Comparison of ENCODE assay signal across 1 cellular context in the genomic region with DNA sequence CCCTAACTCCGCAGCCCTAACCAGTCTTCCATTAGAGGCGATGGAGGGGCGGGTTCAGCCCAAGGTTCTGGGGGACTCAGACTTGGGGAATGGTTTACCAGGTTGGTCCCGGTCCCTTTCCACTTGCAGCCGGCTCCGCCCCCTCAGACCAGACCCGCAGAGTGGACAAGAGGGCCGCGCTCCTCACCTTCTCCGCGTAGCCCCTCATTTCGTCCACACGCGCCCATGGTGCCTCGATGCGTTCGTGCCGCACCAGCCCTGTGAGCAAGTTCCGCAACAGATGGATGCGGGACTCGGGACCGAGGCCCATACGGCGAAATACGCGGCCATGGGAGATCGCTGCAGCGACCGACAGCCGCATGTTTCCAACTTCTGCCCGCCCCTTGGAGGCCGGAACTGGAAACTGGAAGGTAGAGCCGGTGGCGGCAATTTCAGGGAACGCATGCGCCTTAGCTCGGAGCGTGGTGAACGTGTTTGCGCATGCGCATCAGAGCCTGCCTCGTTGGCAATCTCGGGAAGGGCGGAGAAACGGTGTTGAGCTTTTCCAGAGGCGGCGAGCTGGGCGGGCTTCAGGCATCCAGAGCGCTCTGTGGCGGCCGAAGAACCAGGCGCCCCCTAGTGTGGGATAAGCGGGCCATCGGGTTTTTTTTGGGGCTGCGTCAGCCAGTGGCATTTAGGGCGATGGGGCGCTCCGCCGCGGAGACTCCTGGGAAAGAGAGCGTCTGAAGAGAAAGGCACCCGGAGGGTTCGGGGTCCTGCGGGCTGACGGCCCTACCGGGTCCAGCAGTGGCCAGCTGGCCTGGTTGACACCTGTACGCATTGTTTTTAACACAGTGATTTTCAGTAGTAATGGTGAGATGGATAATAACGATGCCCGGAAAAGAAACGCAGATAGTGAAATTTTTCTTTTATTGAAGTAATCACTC.
TF ChIP-seq lines count a peak whose summit lies in the region.

Gene MRPL17, minus strand, starts transcription at position 405 of the 926 bp plus-strand sequence. Its CDS starts 44 bp downstream, at position 361.

TF ChIP-seq in K562, 482 proteins besides CTCF, POLR2A, EP300 and RAD21 (continued from another document and continues in another):
- TF ChIP-seq E2F8 (IDR thresholded peaks at IDR 0.05; ENCODE audit: low read depth, partially characterized antibody) (peak; percentile 91), PYGO2 (tag; IDR thresholded peaks at IDR 0.05) (no peak), THRAP3 (IDR thresholded peaks at IDR 0.05; ENCODE audit: borderline replicate concordance) (0 out of 2 replicates have a peak, but pooled peaks have one; percentile 71), CREB3L1 (IDR thresholded peaks at IDR 0.05; ENCODE audit: borderline replicate concordance, low read depth) (peak; percentile 99), HNRNPH1 (optimal IDR thresholded peaks at IDR 0.05; ENCODE audit: low read depth, low read length) (no peak), HDAC2 (IDR thresholded peaks at IDR 0.05) (peak; percentile 84; the same call in 1 of the 2 replicates), SETDB1 (IDR thresholded peaks at IDR 0.05; ENCODE audit: low read length) (no peak), DEAF1 (CRISPR knock-in tag; IDR thresholded peaks at IDR 0.05) (peak; percentile 79), NR4A1 (CRISPR knock-in tag; IDR thresholded peaks at IDR 0.05) (0 out of 2 replicates have a peak, but pooled peaks have one; percentile 80), NR4A1 (tag; IDR thresholded peaks at IDR 0.05) (no peak), FOXA3 (CRISPR knock-in tag; conservative IDR thresholded peaks at IDR 0.05 in 1 of 2, IDR thresholded peaks at IDR 0.05 in 1 of 2) (peak in 1 of 2 experiments; percentile 81; a peak in 2 of 4 replicates), ZNF212 (CRISPR knock-in tag; IDR thresholded peaks at IDR 0.05) (no peak), FOXP1 (CRISPR knock-in tag; IDR thresholded peaks at IDR 0.05) (peak; percentile 91), POLR2AphosphoS2 (IDR thresholded peaks at IDR 0.05; ENCODE audit: low read length) (peak; percentile 78; the same call in 1 of the 2 replicates), YBX1 (IDR thresholded peaks at IDR 0.05) (no peak), NFRKB (IDR thresholded peaks at IDR 0.05; ENCODE audit: low read depth) (peak; percentile 80), ZBTB2 (IDR thresholded peaks at IDR 0.05) (peak; percentile 100), ESRRA (IDR thresholded peaks at IDR 0.05; ENCODE audit: borderline replicate concordance, low read depth) (0 out of 2 replicates have a peak, but pooled peaks have one; percentile 44), ZNF184 (CRISPR knock-in tag; IDR thresholded peaks at IDR 0.05) (no peak), U2AF1 (optimal IDR thresholded peaks at IDR 0.05; ENCODE audit: low read depth, low read length) (no peak), HMGXB4 (CRISPR knock-in tag; IDR thresholded peaks at IDR 0.05) (peak; percentile 38; the same call in 1 of the 2 replicates), NR2C1 (IDR thresholded peaks at IDR 0.05) (no peak), NR2C1 (tag; IDR thresholded peaks at IDR 0.05) (no peak), ZNF134 (CRISPR knock-in tag; conservative IDR thresholded peaks at IDR 0.05) (no peak), ZNF766 (CRISPR knock-in tag; conservative IDR thresholded peaks at IDR 0.05) (no peak), BCOR (IDR thresholded peaks at IDR 0.05) (no peak), HLTF (IDR thresholded peaks at IDR 0.05) (peak; percentile 44; the same call in 1 of the 2 replicates), TRIM28 (IDR thresholded peaks at IDR 0.05) (0 out of 2 replicates have a peak, but pooled peaks have one; percentile 18), SMARCA5 (IDR thresholded peaks at IDR 0.05) (no peak), ELF2 (CRISPR knock-in tag; IDR thresholded peaks at IDR 0.05) (0 out of 2 replicates have a peak, but pooled peaks have one; percentile 23), NELFE (IDR thresholded peaks at IDR 0.05; ENCODE audit: insufficient read depth, insufficient read length) (no peak), LARP7 (IDR thresholded peaks at IDR 0.05) (0 out of 2 replicates have a peak, but pooled peaks have one; percentile 47), MEIS2 (IDR thresholded peaks at IDR 0.05; ENCODE audit: partially characterized antibody) (peak; percentile 98), KAT7 (CRISPR knock-in tag; IDR thresholded peaks at IDR 0.05; ENCODE audit: borderline replicate concordance) (peak; percentile 96; the same call in 1 of the 2 replicates), ZBED1 (IDR thresholded peaks at IDR 0.05) (0 out of 2 replicates have a peak, but pooled peaks have one; percentile 48), POLR2AphosphoS5 (IDR thresholded peaks at IDR 0.05; ENCODE audit: control insufficient read depth, insufficient read depth, low read depth, low read length) (peak; percentile 84)
- TF ChIP-seq, protein P1, sequence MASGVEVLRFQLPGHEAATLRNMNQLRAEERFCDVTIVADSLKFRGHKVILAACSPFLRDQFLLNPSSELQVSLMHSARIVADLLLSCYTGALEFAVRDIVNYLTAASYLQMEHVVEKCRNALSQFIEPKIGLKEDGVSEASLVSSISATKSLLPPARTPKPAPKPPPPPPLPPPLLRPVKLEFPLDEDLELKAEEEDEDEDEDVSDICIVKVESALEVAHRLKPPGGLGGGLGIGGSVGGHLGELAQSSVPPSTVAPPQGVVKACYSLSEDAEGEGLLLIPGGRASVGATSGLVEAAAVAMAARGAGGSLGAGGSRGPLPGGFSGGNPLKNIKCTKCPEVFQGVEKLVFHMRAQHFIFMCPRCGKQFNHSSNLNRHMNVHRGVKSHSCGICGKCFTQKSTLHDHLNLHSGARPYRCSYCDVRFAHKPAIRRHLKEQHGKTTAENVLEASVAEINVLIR (CRISPR knock-in tag; IDR thresholded peaks at IDR 0.05): 0 out of 2 replicates have a peak, but pooled peaks have one; percentile 17
- TF ChIP-seq, protein P2, sequence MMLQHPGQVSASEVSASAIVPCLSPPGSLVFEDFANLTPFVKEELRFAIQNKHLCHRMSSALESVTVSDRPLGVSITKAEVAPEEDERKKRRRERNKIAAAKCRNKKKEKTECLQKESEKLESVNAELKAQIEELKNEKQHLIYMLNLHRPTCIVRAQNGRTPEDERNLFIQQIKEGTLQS (IDR thresholded peaks at IDR 0.05): peak; percentile 8; the same call in 1 of the 2 replicates
- TF ChIP-seq, protein P2 (CRISPR knock-in tag; conservative IDR thresholded peaks at IDR 0.05): peak; percentile 84; the same call in 1 of the 2 replicates
- TF ChIP-seq, protein P3, sequence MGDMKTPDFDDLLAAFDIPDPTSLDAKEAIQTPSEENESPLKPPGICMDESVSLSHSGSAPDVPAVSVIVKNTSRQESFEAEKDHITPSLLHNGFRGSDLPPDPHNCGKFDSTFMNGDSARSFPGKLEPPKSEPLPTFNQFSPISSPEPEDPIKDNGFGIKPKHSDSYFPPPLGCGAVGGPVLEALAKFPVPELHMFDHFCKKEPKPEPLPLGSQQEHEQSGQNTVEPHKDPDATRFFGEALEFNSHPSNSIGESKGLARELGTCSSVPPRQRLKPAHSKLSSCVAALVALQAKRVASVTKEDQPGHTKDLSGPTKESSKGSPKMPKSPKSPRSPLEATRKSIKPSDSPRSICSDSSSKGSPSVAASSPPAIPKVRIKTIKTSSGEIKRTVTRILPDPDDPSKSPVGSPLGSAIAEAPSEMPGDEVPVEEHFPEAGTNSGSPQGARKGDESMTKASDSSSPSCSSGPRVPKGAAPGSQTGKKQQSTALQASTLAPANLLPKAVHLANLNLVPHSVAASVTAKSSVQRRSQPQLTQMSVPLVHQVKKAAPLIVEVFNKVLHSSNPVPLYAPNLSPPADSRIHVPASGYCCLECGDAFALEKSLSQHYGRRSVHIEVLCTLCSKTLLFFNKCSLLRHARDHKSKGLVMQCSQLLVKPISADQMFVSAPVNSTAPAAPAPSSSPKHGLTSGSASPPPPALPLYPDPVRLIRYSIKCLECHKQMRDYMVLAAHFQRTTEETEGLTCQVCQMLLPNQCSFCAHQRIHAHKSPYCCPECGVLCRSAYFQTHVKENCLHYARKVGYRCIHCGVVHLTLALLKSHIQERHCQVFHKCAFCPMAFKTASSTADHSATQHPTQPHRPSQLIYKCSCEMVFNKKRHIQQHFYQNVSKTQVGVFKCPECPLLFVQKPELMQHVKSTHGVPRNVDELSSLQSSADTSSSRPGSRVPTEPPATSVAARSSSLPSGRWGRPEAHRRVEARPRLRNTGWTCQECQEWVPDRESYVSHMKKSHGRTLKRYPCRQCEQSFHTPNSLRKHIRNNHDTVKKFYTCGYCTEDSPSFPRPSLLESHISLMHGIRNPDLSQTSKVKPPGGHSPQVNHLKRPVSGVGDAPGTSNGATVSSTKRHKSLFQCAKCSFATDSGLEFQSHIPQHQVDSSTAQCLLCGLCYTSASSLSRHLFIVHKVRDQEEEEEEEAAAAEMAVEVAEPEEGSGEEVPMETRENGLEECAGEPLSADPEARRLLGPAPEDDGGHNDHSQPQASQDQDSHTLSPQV (IDR thresholded peaks at IDR 0.05): peak; percentile 78
- TF ChIP-seq, protein P4, sequence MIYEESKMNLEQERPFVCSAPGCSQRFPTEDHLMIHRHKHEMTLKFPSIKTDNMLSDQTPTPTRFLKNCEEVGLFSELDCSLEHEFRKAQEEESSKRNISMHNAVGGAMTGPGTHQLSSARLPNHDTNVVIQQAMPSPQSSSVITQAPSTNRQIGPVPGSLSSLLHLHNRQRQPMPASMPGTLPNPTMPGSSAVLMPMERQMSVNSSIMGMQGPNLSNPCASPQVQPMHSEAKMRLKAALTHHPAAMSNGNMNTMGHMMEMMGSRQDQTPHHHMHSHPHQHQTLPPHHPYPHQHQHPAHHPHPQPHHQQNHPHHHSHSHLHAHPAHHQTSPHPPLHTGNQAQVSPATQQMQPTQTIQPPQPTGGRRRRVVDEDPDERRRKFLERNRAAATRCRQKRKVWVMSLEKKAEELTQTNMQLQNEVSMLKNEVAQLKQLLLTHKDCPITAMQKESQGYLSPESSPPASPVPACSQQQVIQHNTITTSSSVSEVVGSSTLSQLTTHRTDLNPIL (CRISPR knock-in tag; IDR thresholded peaks at IDR 0.05): no peak
